39 cellular contexts compared by ENCODE assay signal in genomic region chr15:95639208-95639607, GRCh38.
"Had no signal": no experiment of that assay in that cellular context is flagged by ENCODE, and none has a peak within 500 bp of the region (broad histone marks: within the 10 kb centered on the region; RNA-seq: fewer than 3 reads in every experiment).

No MANE protein-coding gene starts in this region.

- H3K9me3 ChIP-seq: adrenal gland, ascending aorta, body of pancreas, breast epithelium had no signal

- H3K9me3 Mint-ChIP-seq: activated naive CD4-positive, alpha-beta T cell treated with anti-CD3 and anti-CD28 coated beads for 36 hours; activated naive CD4-positive, alpha-beta T cell treated with anti-CD3 and anti-CD28 coated beads, Interleukin-2, amount 50 U/mL, for 24 hours; activated naive CD8-positive, alpha-beta T cell treated with anti-CD3 and anti-CD28 coated beads for 36 hours; activated naive CD8-positive, alpha-beta T cell treated with anti-CD3 and anti-CD28 coated beads, Interleukin-2, amount 50 U/mL, for 24 hours; activated T-cell treated with anti-CD3 and anti-CD28 coated beads, Interleukin-2, amount 50 U/mL, for 24 hours; activated T-cell treated with anti-CD3 and anti-CD28 coated beads, Interleukin-2, amount 50 U/mL, for 4 hours; activated T-helper 1 cell treated with anti-CD3 and anti-CD28 coated beads, Interleukin-12 subunit alpha, Interleukin-12 subunit beta, Interleukin-2, Interleukin-4 antibody, amounts not matched to agents 30 ng/mL and 10 ng/mL and 1 ng/mL, durations not matched to agents 14 hours and 24 hours and 36 hours; activated T-helper 2 cell treated with anti-CD3 and anti-CD28 coated beads, Interferon-gamma antibody, Interleukin-2, Interleukin-4, amounts not matched to agents 10 μg/mL and 5 μg/mL and 100 μg/mL, durations not matched to agents 14 hours and 24 hours and 36 hours; central memory CD8-positive, alpha-beta T cell had no signal

- H3K27ac Mint-ChIP-seq: activated naive CD4-positive, alpha-beta T cell treated with anti-CD3 and anti-CD28 coated beads for 36 hours; activated naive CD4-positive, alpha-beta T cell treated with anti-CD3 and anti-CD28 coated beads, Interleukin-2, amount 10 ng/mL, durations not matched to agents 7 days and 5 days; activated naive CD4-positive, alpha-beta T cell treated with anti-CD3 and anti-CD28 coated beads, Interleukin-2, amount 50 U/mL, for 24 hours; activated naive CD4-positive, alpha-beta T cell treated with anti-CD3 and anti-CD28 coated beads, Interleukin-2, amount 50 U/mL, for 72 hours; activated naive CD8-positive, alpha-beta T cell; activated naive CD8-positive, alpha-beta T cell treated with anti-CD3 and anti-CD28 coated beads for 36 hours; activated naive CD8-positive, alpha-beta T cell treated with anti-CD3 and anti-CD28 coated beads, Interleukin-2, amount 10 ng/mL, durations not matched to agents 7 days and 5 days; activated naive CD8-positive, alpha-beta T cell treated with anti-CD3 and anti-CD28 coated beads, Interleukin-2, amount 50 U/mL, for 24 hours; activated T-cell treated with anti-CD3 and anti-CD28 coated beads, Interleukin-2, amount 50 U/mL, for 24 hours; activated T-cell treated with anti-CD3 and anti-CD28 coated beads, Interleukin-2, amount 50 U/mL, for 72 hours; activated T-helper 1 cell treated with anti-CD3 and anti-CD28 coated beads, Interleukin-12 subunit alpha, Interleukin-12 subunit beta, Interleukin-2, Interleukin-4 antibody, amounts not matched to agents 30 ng/mL and 10 ng/mL and 1 ng/mL, durations not matched to agents 14 hours and 24 hours and 36 hours; activated T-helper 17 cell treated with anti-CD3 and anti-CD28 coated beads, Interleukin-2, amount 50 U/mL, for 72 hours; activated T-helper 2 cell treated with anti-CD3 and anti-CD28 coated beads, Interferon-gamma antibody, Interleukin-2, Interleukin-4, amounts not matched to agents 10 μg/mL and 5 μg/mL and 100 μg/mL, durations not matched to agents 14 hours and 24 hours and 36 hours; brain had no signal

- H3K4me1 ChIP-seq: adrenal gland, ascending aorta, body of pancreas, breast epithelium had no signal

- H3K36me3 ChIP-seq: adrenal gland, ascending aorta, brain microvascular endothelial cell, breast epithelium, cardiac muscle cell had no signal

- H3K4me1 Mint-ChIP-seq: activated naive CD4-positive, alpha-beta T cell treated with anti-CD3 and anti-CD28 coated beads, Interleukin-2, amount 10 ng/mL, durations not matched to agents 7 days and 5 days; activated naive CD4-positive, alpha-beta T cell treated with anti-CD3 and anti-CD28 coated beads, Interleukin-2, amount 50 U/mL, for 24 hours; activated naive CD8-positive, alpha-beta T cell treated with anti-CD3 and anti-CD28 coated beads for 36 hours; activated naive CD8-positive, alpha-beta T cell treated with anti-CD3 and anti-CD28 coated beads, Interleukin-2, amount 10 ng/mL, durations not matched to agents 7 days and 5 days; activated naive CD8-positive, alpha-beta T cell treated with anti-CD3 and anti-CD28 coated beads, Interleukin-2, amount 50 U/mL, for 24 hours; activated T-helper 17 cell treated with anti-CD3 and anti-CD28 coated beads, Interleukin-2, amount 50 U/mL, for 72 hours; brain; central memory CD8-positive, alpha-beta T cell had no signal

- H3K27me3 Mint-ChIP-seq: activated naive CD4-positive, alpha-beta T cell treated with anti-CD3 and anti-CD28 coated beads, Interleukin-2, amount 10 ng/mL, durations not matched to agents 7 days and 5 days; activated naive CD4-positive, alpha-beta T cell treated with anti-CD3 and anti-CD28 coated beads, Interleukin-2, amount 50 U/mL, for 24 hours; activated T-helper 17 cell treated with anti-CD3 and anti-CD28 coated beads, Interleukin-2, amount 50 U/mL, for 72 hours; central memory CD8-positive, alpha-beta T cell had no signal

- DNase-seq: activated effector memory CD4-positive, alpha-beta T cell treated with anti-CD3 and anti-CD28 coated beads, Interleukin-2, amount 50 U/mL, for 16 hours; activated effector memory CD4-positive, alpha-beta T cell treated with Interleukin-2 at 50 U/mL for 16 hours; activated gamma-delta T cell; activated gamma-delta T cell treated with Interleukin-2 at 50 U/mL for 16 hours; activated naive CD4-positive, alpha-beta T cell; activated naive CD4-positive, alpha-beta T cell treated with anti-CD3 and anti-CD28 coated beads for 36 hours; activated naive CD4-positive, alpha-beta T cell treated with anti-CD3 and anti-CD28 coated beads, Interleukin-2, amount 10 ng/mL, durations not matched to agents 7 days and 5 days; activated naive CD4-positive, alpha-beta T cell treated with anti-CD3 and anti-CD28 coated beads, Interleukin-2, amount 50 U/mL, for 16 hours; activated naive CD4-positive, alpha-beta T cell treated with Interleukin-2 at 50 U/mL for 16 hours; activated naive CD8-positive, alpha-beta T cell treated with anti-CD3 and anti-CD28 coated beads for 36 hours; activated naive CD8-positive, alpha-beta T cell treated with anti-CD3 and anti-CD28 coated beads, Interleukin-2, amount 10 ng/mL, durations not matched to agents 7 days and 5 days; activated naive CD8-positive, alpha-beta T cell treated with anti-CD3 and anti-CD28 coated beads, Interleukin-2, amount 50 U/mL, for 24 hours; activated T-cell treated with anti-CD3 and anti-CD28 coated beads, Interleukin-2, amount 50 U/mL, for 24 hours; activated T-cell treated with anti-CD3 and anti-CD28 coated beads, Interleukin-2, amount 50 U/mL, for 4 hours; activated T-cell treated with anti-CD3 and anti-CD28 coated beads, Interleukin-2, amount 50 U/mL, for 48 hours; activated T-cell treated with anti-CD3 and anti-CD28 coated beads, Interleukin-2, amount 50 U/mL, for 72 hours; adrenal gland; amniotic stem cell; amygdala; anterior cingulate cortex; aorta; body of pancreas; brain microvascular endothelial cell; caudate nucleus; central memory CD4-positive, alpha-beta T cell; cerebellar nuclear complex had no signal

- H3K27me3 ChIP-seq: adrenal gland, ascending aorta, body of pancreas, brain microvascular endothelial cell, breast epithelium, cardiac muscle cell had no signal

- ATAC-seq: activated naive CD4-positive, alpha-beta T cell treated with anti-CD3 and anti-CD28 coated beads, Interleukin-2, amount 50 U/mL, for 72 hours; activated naive CD8-positive, alpha-beta T cell treated with anti-CD3 and anti-CD28 coated beads, Interleukin-2, amount 50 U/mL, for 24 hours; activated T-cell treated with anti-CD3 and anti-CD28 coated beads, Interleukin-2, amount 50 U/mL, for 4 hours; activated T-cell treated with anti-CD3 and anti-CD28 coated beads, Interleukin-2, amount 50 U/mL, for 72 hours; activated T-helper 17 cell treated with anti-CD3 and anti-CD28 coated beads, Interleukin-2, amount 50 U/mL, for 72 hours; body of pancreas had no signal

- H3K27ac ChIP-seq: adrenal gland, ascending aorta, body of pancreas, brain microvascular endothelial cell, breast epithelium, cardiac muscle cell had no signal

- FAIRE-seq: astrocyte, bronchial epithelial cell had no signal

- H3K4me3 Mint-ChIP-seq: activated naive CD4-positive, alpha-beta T cell treated with anti-CD3 and anti-CD28 coated beads for 36 hours; activated naive CD4-positive, alpha-beta T cell treated with anti-CD3 and anti-CD28 coated beads, Interleukin-2, amount 10 ng/mL, durations not matched to agents 7 days and 5 days; activated naive CD4-positive, alpha-beta T cell treated with anti-CD3 and anti-CD28 coated beads, Interleukin-2, amount 50 U/mL, for 24 hours; activated naive CD8-positive, alpha-beta T cell; activated naive CD8-positive, alpha-beta T cell treated with anti-CD3 and anti-CD28 coated beads for 36 hours; activated naive CD8-positive, alpha-beta T cell treated with anti-CD3 and anti-CD28 coated beads, Interleukin-2, amount 10 ng/mL, durations not matched to agents 7 days and 5 days; activated naive CD8-positive, alpha-beta T cell treated with anti-CD3 and anti-CD28 coated beads, Interleukin-2, amount 50 U/mL, for 24 hours; activated T-cell treated with anti-CD3 and anti-CD28 coated beads, Interleukin-2, amount 50 U/mL, for 24 hours; activated T-cell treated with anti-CD3 and anti-CD28 coated beads, Interleukin-2, amount 50 U/mL, for 4 hours; activated T-cell treated with anti-CD3 and anti-CD28 coated beads, Interleukin-2, amount 50 U/mL, for 72 hours; activated T-helper 1 cell treated with anti-CD3 and anti-CD28 coated beads, Interleukin-12 subunit alpha, Interleukin-12 subunit beta, Interleukin-2, Interleukin-4 antibody, amounts not matched to agents 30 ng/mL and 10 ng/mL and 1 ng/mL, durations not matched to agents 14 hours and 24 hours and 36 hours; activated T-helper 17 cell treated with anti-CD3 and anti-CD28 coated beads, Interleukin-2, amount 50 U/mL, for 72 hours; brain; central memory CD8-positive, alpha-beta T cell had no signal

- H3K4me3 ChIP-seq: adrenal gland, ascending aorta, body of pancreas, breast epithelium, cardiac muscle cell had no signal

- H3K36me3 Mint-ChIP-seq: activated naive CD4-positive, alpha-beta T cell treated with anti-CD3 and anti-CD28 coated beads, Interleukin-2, amount 10 ng/mL, durations not matched to agents 7 days and 5 days; activated naive CD4-positive, alpha-beta T cell treated with anti-CD3 and anti-CD28 coated beads, Interleukin-2, amount 50 U/mL, for 24 hours; activated naive CD4-positive, alpha-beta T cell treated with anti-CD3 and anti-CD28 coated beads, Interleukin-2, amount 50 U/mL, for 72 hours; activated naive CD8-positive, alpha-beta T cell; activated naive CD8-positive, alpha-beta T cell treated with anti-CD3 and anti-CD28 coated beads for 36 hours; activated naive CD8-positive, alpha-beta T cell treated with anti-CD3 and anti-CD28 coated beads, Interleukin-2, amount 10 ng/mL, durations not matched to agents 7 days and 5 days; brain had no signal
